ENCODE assay signal across 35 cellular contexts in genomic region chr22:33192156-33192555, GRCh38.
"Had no signal": no experiment of that assay in that cellular context is flagged by ENCODE, and none has a peak within 500 bp of the region (broad histone marks: within the 10 kb centered on the region; RNA-seq: fewer than 3 reads in every experiment).

No MANE protein-coding gene starts in this region.

- H2AFZ ChIP-seq: PC-9 had no signal

- H3K4me3 ChIP-seq: PC-9 had no signal

- DNase-seq: activated CD4-positive, alpha-beta memory T cell treated with anti-CD3 and anti-CD28 coated beads for 36 hours; activated CD4-positive, alpha-beta T cell treated with anti-CD3 and anti-CD28 coated beads, Interleukin-2, amount 50 U/mL, for 1 hour; activated CD8-positive, alpha-beta memory T cell treated with anti-CD3 and anti-CD28 coated beads, Interleukin-2, amount 50 U/mL, for 4 hours; activated gamma-delta T cell treated with Interleukin-2 at 50 U/mL for 16 hours; activated naive CD4-positive, alpha-beta T cell treated with anti-CD3 and anti-CD28 coated beads for 36 hours; activated naive CD8-positive, alpha-beta T cell treated with anti-CD3 and anti-CD28 coated beads, Interleukin-2, amount 50 U/mL, for 24 hours; activated T-cell treated with anti-CD3 and anti-CD28 coated beads for 4 hours; activated T-cell treated with anti-CD3 and anti-CD28 coated beads, Interleukin-2, amount 50 U/mL, for 4 hours; anterior cingulate cortex; brain microvascular endothelial cell; central memory CD4-positive, alpha-beta T cell; NCI-H1092; NCI-H1436 treated with DMSO at 0.1 percent for 48 hours; NCI-H187; NCI-H2029 treated with DMSO at 0.1 percent for 48 hours; NCI-H2107; NCI-H2171; NCI-H510A; NCI-H526; NCI-H748 treated with DMSO at 0.1 percent for 48 hours; NK-92 treated with Interleukin-12 subunit alpha and Interleukin-12 subunit beta, amount 100 ng/mL, for 24 hours; PC-9; SIG-M5; SW 1271; T-helper 1 cell; T-helper 2 cell; T-helper 9 cell had no signal

- H3K36me3 Mint-ChIP-seq: activated CD4-positive, alpha-beta memory T cell treated with anti-CD3 and anti-CD28 coated beads for 36 hours; activated naive CD8-positive, alpha-beta T cell had no signal

- H3K9me3 Mint-ChIP-seq: activated CD4-positive, alpha-beta memory T cell treated with anti-CD3 and anti-CD28 coated beads for 36 hours; activated naive CD4-positive, alpha-beta T cell treated with anti-CD3 and anti-CD28 coated beads for 36 hours; activated T-helper 1 cell treated with anti-CD3 and anti-CD28 coated beads, Interleukin-12 subunit alpha, Interleukin-12 subunit beta, Interleukin-2, Interleukin-4 antibody, amounts not matched to agents 30 ng/mL and 10 ng/mL and 1 ng/mL, durations not matched to agents 14 hours and 24 hours and 36 hours had no signal

- H3K27ac Mint-ChIP-seq: activated CD4-positive, alpha-beta memory T cell treated with anti-CD3 and anti-CD28 coated beads for 36 hours; activated naive CD4-positive, alpha-beta T cell treated with anti-CD3 and anti-CD28 coated beads for 36 hours; activated naive CD8-positive, alpha-beta T cell; activated naive CD8-positive, alpha-beta T cell treated with anti-CD3 and anti-CD28 coated beads, Interleukin-2, amount 50 U/mL, for 24 hours; activated T-helper 1 cell treated with anti-CD3 and anti-CD28 coated beads, Interleukin-12 subunit alpha, Interleukin-12 subunit beta, Interleukin-2, Interleukin-4 antibody, amounts not matched to agents 30 ng/mL and 10 ng/mL and 1 ng/mL, durations not matched to agents 14 hours and 24 hours and 36 hours had no signal

- H3K4me1 Mint-ChIP-seq: activated naive CD8-positive, alpha-beta T cell treated with anti-CD3 and anti-CD28 coated beads, Interleukin-2, amount 50 U/mL, for 24 hours had no signal

- ATAC-seq: activated naive CD8-positive, alpha-beta T cell treated with anti-CD3 and anti-CD28 coated beads, Interleukin-2, amount 50 U/mL, for 24 hours; activated T-cell treated with anti-CD3 and anti-CD28 coated beads, Interleukin-2, amount 50 U/mL, for 4 hours; Right ventricle myocardium inferior; SK-N-SH treated with all-trans-retinoic acid at 6 μM for 48 hours had no signal

- FAIRE-seq: colon, RCC 7860 had no signal

- H3K36me3 ChIP-seq: brain microvascular endothelial cell had no signal

- H3K4me3 Mint-ChIP-seq: activated CD4-positive, alpha-beta memory T cell treated with anti-CD3 and anti-CD28 coated beads for 36 hours; activated naive CD4-positive, alpha-beta T cell treated with anti-CD3 and anti-CD28 coated beads for 36 hours; activated naive CD8-positive, alpha-beta T cell; activated naive CD8-positive, alpha-beta T cell treated with anti-CD3 and anti-CD28 coated beads, Interleukin-2, amount 50 U/mL, for 24 hours; activated T-cell treated with anti-CD3 and anti-CD28 coated beads, Interleukin-2, amount 50 U/mL, for 4 hours; activated T-helper 1 cell treated with anti-CD3 and anti-CD28 coated beads, Interleukin-12 subunit alpha, Interleukin-12 subunit beta, Interleukin-2, Interleukin-4 antibody, amounts not matched to agents 30 ng/mL and 10 ng/mL and 1 ng/mL, durations not matched to agents 14 hours and 24 hours and 36 hours had no signal

- H3K27me3 ChIP-seq: brain microvascular endothelial cell had no signal

- H3K4me2 ChIP-seq: PC-9 had no signal

- H3K27ac ChIP-seq: brain microvascular endothelial cell, PC-9, RWPE1, VCaP had no signal
